Comparison of ENCODE assay signal across 7 cellular contexts in the genomic region with DNA sequence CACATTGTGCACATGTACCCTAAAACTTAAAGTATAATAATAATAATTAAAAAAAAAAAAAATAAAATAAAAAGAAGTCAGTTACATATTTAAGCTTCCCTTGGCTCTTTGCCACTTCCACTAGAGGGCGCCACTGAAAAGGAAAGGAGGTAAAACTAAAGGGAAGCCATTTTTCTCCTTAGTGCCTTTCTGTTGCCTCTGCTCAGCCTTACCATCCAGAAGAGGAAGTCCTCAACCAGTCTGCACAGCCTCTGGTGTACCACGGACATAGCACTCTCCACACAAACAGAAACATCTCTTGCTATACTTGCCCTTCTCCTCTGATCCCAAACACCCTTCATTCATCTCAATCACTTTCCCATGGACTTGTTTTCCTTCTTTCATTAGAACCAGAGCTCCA.
A peak's percentile ranks its signal among the peaks of the same experiment; 100 is the strongest.
DNase-seq lines count a peak whose midpoint lies in the region; FAIRE-seq and TF ChIP-seq lines count a peak whose summit lies in the region.

No MANE protein-coding gene starts in this region.

- H3K4me3 ChIP-seq in astrocyte of the cerebellum (ENCODE audit: low read depth, low read length) = no peak overlapping the region

- in situ Hi-C loops in astrocyte of the cerebellum (cut with HindIII; ENCODE audit: low sequenced_read_pairs) = loop anchor here (5.0 kb wide), 1 partner anchor 39 kb away; no protein-coding TSS in a partner anchor

- TF ChIP-seq CTCF in GM12873 (IDR thresholded peaks at IDR 0.05; ENCODE audit: insufficient read depth, low read depth, low read length, missing control alignments) (peak; percentile 54), astrocyte of the cerebellum (IDR thresholded peaks at IDR 0.05; ENCODE audit: low read depth, low read length, missing control alignments) (peak; percentile 20)

- no peak for FAIRE-seq in frontal cortex (lab: Jason Lieb, UNC)

- DNase-seq in HT1080 (ENCODE audit: low read depth) = peak; percentile 25
- peak; percentile 4 for DNase-seq in T-helper 22 cell (ENCODE audit: low read depth)
- no peak for DNase-seq in astrocyte of the cerebellum (ENCODE audit: low read depth)
- DNase-seq in islet precursor cell = peak; percentile 67
- DNase-seq in stimulated activated CD4-positive, alpha-beta T cell treated with anti-CD3 and anti-CD28 coated beads, Interleukin-4, amount 100 ng/mL, for 48 hours (ENCODE audit: low read depth in 2 of 2) = peak; percentile 70 to 73
- no peak for DNase-seq in frontal cortex (ENCODE audit: low spot score in 2 of 2)

Comparison
In these comparisons a context has a peak if more than half of its experiments do, and no peak if none do; other contexts are left out.
1. DNase-seq: peak in HT1080 (single experiment), T-helper 22 cell (single experiment), islet precursor cell (single experiment) and stimulated activated CD4-positive, alpha-beta T cell treated with anti-CD3 and anti-CD28 coated beads, Interleukin-4, amount 100 ng/mL, for 48 hours (2 of 2); none in astrocyte of the cerebellum (single experiment) and frontal cortex (0 of 2).